Comparison of ENCODE assay signal across 1 cellular context in the genomic region with DNA sequence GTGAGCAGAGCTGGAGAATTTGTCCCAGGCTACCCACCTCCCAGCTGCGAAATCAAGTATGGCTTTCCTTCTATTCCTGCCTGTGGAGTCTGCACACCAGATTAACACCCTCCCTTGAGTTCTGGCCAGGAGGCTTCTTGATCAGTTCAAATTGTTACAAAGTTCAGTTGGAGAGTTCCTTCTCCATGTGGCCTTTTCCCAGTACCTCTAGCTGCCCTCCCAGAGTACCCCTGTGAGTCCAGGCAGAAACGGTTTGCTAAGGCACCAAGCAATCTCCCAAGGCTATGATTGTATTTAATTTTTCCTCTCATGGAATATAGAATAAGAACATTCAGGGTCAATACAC.
TF ChIP-seq lines count a peak whose summit lies in the region.

No MANE protein-coding gene starts in this region.

TF ChIP-seq in K562, 482 proteins besides CTCF, POLR2A, EP300 and RAD21 (continued from another document):
- TF ChIP-seq, protein P1, sequence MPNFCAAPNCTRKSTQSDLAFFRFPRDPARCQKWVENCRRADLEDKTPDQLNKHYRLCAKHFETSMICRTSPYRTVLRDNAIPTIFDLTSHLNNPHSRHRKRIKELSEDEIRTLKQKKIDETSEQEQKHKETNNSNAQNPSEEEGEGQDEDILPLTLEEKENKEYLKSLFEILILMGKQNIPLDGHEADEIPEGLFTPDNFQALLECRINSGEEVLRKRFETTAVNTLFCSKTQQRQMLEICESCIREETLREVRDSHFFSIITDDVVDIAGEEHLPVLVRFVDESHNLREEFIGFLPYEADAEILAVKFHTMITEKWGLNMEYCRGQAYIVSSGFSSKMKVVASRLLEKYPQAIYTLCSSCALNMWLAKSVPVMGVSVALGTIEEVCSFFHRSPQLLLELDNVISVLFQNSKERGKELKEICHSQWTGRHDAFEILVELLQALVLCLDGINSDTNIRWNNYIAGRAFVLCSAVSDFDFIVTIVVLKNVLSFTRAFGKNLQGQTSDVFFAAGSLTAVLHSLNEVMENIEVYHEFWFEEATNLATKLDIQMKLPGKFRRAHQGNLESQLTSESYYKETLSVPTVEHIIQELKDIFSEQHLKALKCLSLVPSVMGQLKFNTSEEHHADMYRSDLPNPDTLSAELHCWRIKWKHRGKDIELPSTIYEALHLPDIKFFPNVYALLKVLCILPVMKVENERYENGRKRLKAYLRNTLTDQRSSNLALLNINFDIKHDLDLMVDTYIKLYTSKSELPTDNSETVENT (CRISPR knock-in tag; IDR thresholded peaks at IDR 0.05), result no peak
- TF ChIP-seq IRF1 (CRISPR knock-in tag; IDR thresholded peaks at IDR 0.05; ENCODE audit: borderline replicate concordance) (no peak), SETDB1 (IDR thresholded peaks at IDR 0.05; ENCODE audit: low read length) (no peak), LCOR (CRISPR knock-in tag; IDR thresholded peaks at IDR 0.05) (no peak), TEAD1 (CRISPR knock-in tag; IDR thresholded peaks at IDR 0.05) (no peak), ZNF24 (IDR thresholded peaks at IDR 0.05) (no peak), ZNF696 (CRISPR knock-in tag; conservative IDR thresholded peaks at IDR 0.05) (no peak), BRD4 (IDR thresholded peaks at IDR 0.05) (no peak)
TF ChIP-seq in K562: peak in this region for 0.
